In genomic region chr16:84565669-84566495, GRCh38 we compare ENCODE assay signal across 18 cellular contexts. TPM values are rescaled to one million over a fixed set of nuclear protein-coding genes. Genes with fewer than 3 reads are reported as not detected.
DNase-seq lines count a peak whose midpoint lies in the region; ATAC-seq and TF ChIP-seq lines count a peak whose summit lies in the region.
"Had no signal": no experiment of that assay in that cellular context is flagged by ENCODE, and none has a peak within 500 bp of the region (broad histone marks: within the 10 kb centered on the region; RNA-seq: fewer than 3 reads in every experiment).

No MANE protein-coding gene starts in this region.

- H2AFZ ChIP-seq in PC-3 (ENCODE audit: low read length) = no peak overlapping the region

- POLR2A ChIA-PET in PC-3 (lab: Charles Lee; ENCODE audit: unreplicated experiment) = no interaction called here

- no peaks in the 10 kb centered on the region for H3K4me1 ChIP-seq in PC-3 (ENCODE audit: insufficient read depth, low read length)

- no peak overlapping the region for H3K9ac ChIP-seq in PC-3 (ENCODE audit: low read length)

- no peaks in the 10 kb centered on the region for H3K27me3 Mint-ChIP-seq in activated naive CD4-positive, alpha-beta T cell treated with anti-CD3 and anti-CD28 coated beads, Interleukin-2, amount 50 U/mL, for 24 hours
- H3K27me3 Mint-ChIP-seq in effector memory CD8-positive, alpha-beta T cell = no peaks in the 10 kb centered on the region
- no peaks in the 10 kb centered on the region for H3K27me3 Mint-ChIP-seq in stimulated activated memory B cell treated with anti-CD40 and anti-IgM and Interleukin-4, amounts not matched to agents 10 μg/mL and 1 μg/mL and 100 μg/mL, for 72 hours

- intact Hi-C loops in PC-3 (cut with micrococcal nuclease) = no loop called here

- peaks cover 19% of the 10 kb centered on the region for H3K4me1 Mint-ChIP-seq in activated naive CD4-positive, alpha-beta T cell treated with anti-CD3 and anti-CD28 coated beads, Interleukin-2, amount 50 U/mL, for 24 hours
- H3K4me1 Mint-ChIP-seq in effector memory CD8-positive, alpha-beta T cell (ENCODE audit: low read depth in 2 of 2) = peaks cover 5 to 11% of the 10 kb centered on the region in 2 donors
- peaks cover 78% of the 10 kb centered on the region for H3K4me1 Mint-ChIP-seq in stimulated activated memory B cell treated with anti-CD40 and anti-IgM and Interleukin-4, amounts not matched to agents 10 μg/mL and 1 μg/mL and 100 μg/mL, for 72 hours

- no peak overlapping the region for H3K27ac ChIP-seq in PC-3 (ENCODE audit: low read length)
- H3K27ac ChIP-seq: heart left ventricle, VCaP had no signal

- H3K9me3 Mint-ChIP-seq in activated naive CD4-positive, alpha-beta T cell treated with anti-CD3 and anti-CD28 coated beads, Interleukin-2, amount 50 U/mL, for 24 hours = no peaks in the 10 kb centered on the region
- H3K9me3 Mint-ChIP-seq in effector memory CD8-positive, alpha-beta T cell = no peaks in the 10 kb centered on the region
- H3K9me3 Mint-ChIP-seq in stimulated activated memory B cell treated with anti-CD40 and anti-IgM and Interleukin-4, amounts not matched to agents 10 μg/mL and 1 μg/mL and 100 μg/mL, for 72 hours = no peaks in the 10 kb centered on the region

- H3K4me3 ChIP-seq in PC-3 (ENCODE audit: low read length) = no peak overlapping the region
- H3K4me3 ChIP-seq: heart left ventricle, transverse colon had no signal

- no peaks in the 10 kb centered on the region for H3F3A ChIP-seq in PC-3 (ENCODE audit: low read length, unreplicated experiment)

- TSS peak; percentile 93 for BruUV-seq in PC-3 (replicated peaks; lab: Mats Ljungman, UMichigan)

- ATAC-seq in PC-3 (no peak), GM21515 (IDR thresholded peaks at IDR 0.05; ENCODE audit: unreplicated experiment) (no peak), GM18873 (IDR thresholded peaks at IDR 0.05; ENCODE audit: low FRiP score, unreplicated experiment) (no peak)
- ATAC-seq in effector memory CD8-positive, alpha-beta T cell (replicated peaks) = no peak
- no peak for ATAC-seq in stimulated activated memory B cell treated with anti-CD40 and anti-IgM and Interleukin-4, amounts not matched to agents 10 μg/mL and 1 μg/mL and 100 μg/mL, for 72 hours
- ATAC-seq: heart left ventricle, right cardiac atrium had no signal

- H3K27ac Mint-ChIP-seq in activated naive CD4-positive, alpha-beta T cell treated with anti-CD3 and anti-CD28 coated beads, Interleukin-2, amount 50 U/mL, for 24 hours = peak overlapping the region; percentile 72
- H3K27ac Mint-ChIP-seq in effector memory CD8-positive, alpha-beta T cell = peak overlapping the region; percentile 5 to 46
- peak overlapping the region; percentile 46 for H3K27ac Mint-ChIP-seq in stimulated activated memory B cell treated with anti-CD40 and anti-IgM and Interleukin-4, amounts not matched to agents 10 μg/mL and 1 μg/mL and 100 μg/mL, for 72 hours
- H3K27ac Mint-ChIP-seq: endodermal cell had no signal

- H3K9me2 ChIP-seq in PC-3 (replicated peaks; ENCODE audit: low read length) = no peaks in the 10 kb centered on the region

- no peak overlapping the region for H3K4me2 ChIP-seq in PC-3 (ENCODE audit: low read length)

- peaks cover 14% of the 10 kb centered on the region; the same call in 1 of the 2 replicates for H4K20me1 ChIP-seq in PC-3 (ENCODE audit: low read length)

- DNase-seq in activated naive CD4-positive, alpha-beta T cell treated with Interleukin-2 at 50 U/mL for 16 hours = no peak
- DNase-seq in PC-3 (no peak), glomerular visceral epithelial cell (ENCODE audit: extremely low spot score) (no peak)
- no peak for DNase-seq in effector memory CD8-positive, alpha-beta T cell
- DNase-seq: activated gamma-delta T cell treated with Interleukin-2 at 50 U/mL for 16 hours, endodermal cell, immature natural killer cell, NCI-H2107, OCI-M1, right cardiac atrium, SIG-M5, transverse colon had no signal

- no peak overlapping the region for H3K4me3 Mint-ChIP-seq in activated naive CD4-positive, alpha-beta T cell treated with anti-CD3 and anti-CD28 coated beads, Interleukin-2, amount 50 U/mL, for 24 hours
- no peak overlapping the region for H3K4me3 Mint-ChIP-seq in effector memory CD8-positive, alpha-beta T cell
- H3K4me3 Mint-ChIP-seq in stimulated activated memory B cell treated with anti-CD40 and anti-IgM and Interleukin-4, amounts not matched to agents 10 μg/mL and 1 μg/mL and 100 μg/mL, for 72 hours = no peak overlapping the region
- H3K4me3 Mint-ChIP-seq: endodermal cell, immature natural killer cell had no signal

- TF ChIP-seq CTCF in PC-3 (conservative IDR thresholded peaks at IDR 0.05; ENCODE audit: low read depth, low read length) = no peak

- H3K36me3 Mint-ChIP-seq in activated naive CD4-positive, alpha-beta T cell treated with anti-CD3 and anti-CD28 coated beads, Interleukin-2, amount 50 U/mL, for 24 hours = peaks cover 25% of the 10 kb centered on the region
- H3K36me3 Mint-ChIP-seq in effector memory CD8-positive, alpha-beta T cell (ENCODE audit: insufficient read depth) = peaks cover 38% of the 10 kb centered on the region
- peaks cover 78% of the 10 kb centered on the region for H3K36me3 Mint-ChIP-seq in stimulated activated memory B cell treated with anti-CD40 and anti-IgM and Interleukin-4, amounts not matched to agents 10 μg/mL and 1 μg/mL and 100 μg/mL, for 72 hours

- CTCF ChIA-PET in PC-3 (lab: Charles Lee) = no interaction called here

- no peaks in the 10 kb centered on the region for H3K27me3 ChIP-seq in PC-3 (ENCODE audit: low read length)
- H3K27me3 ChIP-seq: heart left ventricle, transverse colon had no signal

- peaks cover 24% of the 10 kb centered on the region for H3K36me3 ChIP-seq in PC-3 (ENCODE audit: low read depth, low read length)
- H3K36me3 ChIP-seq: transverse colon had no signal

- H3K79me2 ChIP-seq in PC-3 (ENCODE audit: low read length) = peaks cover 35% of the 10 kb centered on the region

- H3K9me3 ChIP-seq in PC-3 (ENCODE audit: low read length) = no peaks in the 10 kb centered on the region

RNA-seq across cellular contexts. Expression of gene COTL1, which starts 52.0 kb away (rescaled TPM):
- total RNA-seq in PC-3 (2014; rRNA removed) = 408 and 465 TPM in 2 replicates
